ENCODE assay signal across 8 cellular contexts in the genomic region with DNA sequence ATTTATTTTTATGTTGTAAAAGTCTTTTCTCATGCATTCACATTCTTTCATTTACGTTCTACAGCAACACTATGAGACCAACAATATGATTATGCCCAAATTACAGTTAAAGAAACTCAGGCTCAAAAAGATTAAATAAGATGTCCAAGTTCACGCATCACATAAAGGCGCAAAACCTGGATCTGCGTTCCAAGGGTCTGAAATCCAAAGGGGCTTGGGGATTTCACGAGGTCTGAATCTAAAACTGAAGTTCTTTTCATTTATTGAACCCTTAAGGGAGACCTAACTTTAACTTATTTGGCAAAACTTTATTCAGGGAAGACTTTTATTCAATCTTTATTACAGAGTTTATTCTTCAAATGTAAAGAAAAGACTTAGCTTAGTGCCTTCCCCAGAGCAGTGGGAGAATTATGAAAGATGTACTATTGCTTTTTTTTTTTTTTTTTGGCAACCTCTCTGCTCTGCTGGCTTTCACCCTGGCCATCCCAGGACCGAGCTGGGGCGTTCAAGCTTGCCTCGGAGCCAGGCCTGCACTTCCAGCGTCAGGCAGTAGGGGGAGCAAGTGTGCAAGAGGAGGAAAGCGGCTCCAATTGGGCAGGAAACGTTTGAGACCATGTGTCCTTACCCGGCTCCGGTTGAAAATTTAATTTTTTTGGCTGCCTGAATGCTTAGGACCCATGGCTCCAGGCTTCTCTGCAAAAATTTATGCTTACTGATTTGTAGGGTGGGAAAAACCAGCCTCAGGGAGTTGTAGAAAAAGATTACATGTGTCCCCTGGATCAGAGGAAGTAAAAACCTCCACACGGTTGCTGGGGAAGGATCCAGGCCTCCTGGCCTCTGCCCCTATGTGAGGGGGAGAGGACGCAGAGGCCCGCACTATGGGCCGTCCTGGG.
A peak's percentile ranks its signal among the peaks of the same experiment; 100 is the strongest.
DNase-seq lines count a peak whose midpoint lies in the region; ATAC-seq and TF ChIP-seq lines count a peak whose summit lies in the region.

No MANE protein-coding gene starts in this region.

- peak; percentile 19 to 93 (median 78) for DNase-seq in C1 segment of cervical spinal cord (lab: John Stamatoyannopoulos, UW)
- DNase-seq in HUDEP-2 (lab: John Stamatoyannopoulos, UW; ENCODE audit: unreplicated experiment in 76 of 76), result peak; percentile 3 to 97 (median 88)
- DNase-seq in NT2/D1 (ENCODE audit: low read depth, low spot score), result peak; percentile 70
- DNase-seq in activated CD8-positive, alpha-beta memory T cell treated with anti-CD3 and anti-CD28 coated beads, Interleukin-2, amount 50 U/mL, for 24 hours (ENCODE audit: extremely low read depth), result peak; percentile 87
- DNase-seq in endodermal cell, result peak; percentile 99
- peak; percentile 81 to 83 for DNase-seq in stimulated activated CD8-positive, alpha-beta memory T cell treated with anti-CD3 and anti-CD28 coated beads, Interleukin-15, amount 100 ng/mL, for 48 hours (ENCODE audit: low read depth in 2 of 2)

- peak; percentile 46 for ATAC-seq in GM19467 (IDR thresholded peaks at IDR 0.05; ENCODE audit: unreplicated experiment)

- peaks cover 7% of the 10 kb centered on the region for H3K9me3 Mint-ChIP-seq in endodermal cell

- peaks cover 1% of the 10 kb centered on the region for H3K27me3 Mint-ChIP-seq in endodermal cell (ENCODE audit: insufficient read depth)

- H3K9ac ChIP-seq in NT2/D1 (ENCODE audit: insufficient read length, low read depth) (no peak overlapping the region), endodermal cell (ENCODE audit: extremely low read depth, low read length, poor library complexity, severe bottlenecking) (no peak overlapping the region)

- TF ChIP-seq CTCF in endodermal cell (conservative IDR thresholded peaks at IDR 0.05), result peak; percentile 97

- H3K27me3 ChIP-seq in NT2/D1 (ENCODE audit: insufficient read depth, insufficient read length), result no peaks in the 10 kb centered on the region
- no peaks in the 10 kb centered on the region for H3K27me3 ChIP-seq in endodermal cell (ENCODE audit: control insufficient read depth, insufficient read depth, low read length, poor library complexity, severe bottlenecking)
- H3K27me3 ChIP-seq in mononuclear cell (ENCODE audit: insufficient read depth, low read length), result no peaks in the 10 kb centered on the region

- H3K36me3 ChIP-seq in NT2/D1 (ENCODE audit: insufficient read depth, insufficient read length, low read length), result no peaks in the 10 kb centered on the region
- H3K36me3 ChIP-seq in endodermal cell (ENCODE audit: control insufficient read depth, insufficient read depth, low read length), result no peaks in the 10 kb centered on the region

- H3K9me3 ChIP-seq in NT2/D1 (ENCODE audit: insufficient read depth, low read length) (no peaks in the 10 kb centered on the region; the same call in 1 of the 2 replicates), endodermal cell (ENCODE audit: control insufficient read depth, low read length) (no peaks in the 10 kb centered on the region), mononuclear cell (ENCODE audit: low read depth, low read length) (no peaks in the 10 kb centered on the region)

- H3K4me3 Mint-ChIP-seq in endodermal cell, result no peak overlapping the region

- H3K27ac Mint-ChIP-seq in endodermal cell, result no peak overlapping the region

- no peaks in the 10 kb centered on the region for H3K4me1 ChIP-seq in NT2/D1 (ENCODE audit: insufficient read depth, insufficient read length)
- H3K4me1 ChIP-seq in endodermal cell (ENCODE audit: control insufficient read depth, insufficient read depth, low read length), result no peaks in the 10 kb centered on the region
- H3K4me1 ChIP-seq in mononuclear cell (ENCODE audit: insufficient read depth, low read length), result peaks cover 47% of the 10 kb centered on the region

- H3K27ac ChIP-seq in endodermal cell (ENCODE audit: low read depth, low read length), result no peak overlapping the region

- WGBS in endodermal cell (ENCODE audit: insufficient coverage in 1 of 2, insufficient read length in 1 of 2), 2 experiments, result 46 to 49% methylated on average over 10 to 17 of the region's 17 CpGs

- H3K36me3 Mint-ChIP-seq in endodermal cell (ENCODE audit: low read depth), result no peaks in the 10 kb centered on the region

- H3K4me3 ChIP-seq in NT2/D1 (ENCODE audit: insufficient read length, low read depth), result no peak overlapping the region
- H3K4me3 ChIP-seq in endodermal cell (ENCODE audit: low read length), result no peak overlapping the region
- peak overlapping the region; percentile 20 for H3K4me3 ChIP-seq in mononuclear cell (ENCODE audit: low read length)

- H3K4me1 Mint-ChIP-seq in endodermal cell, result peaks cover 7% of the 10 kb centered on the region
